In genomic region chr1:17047924-17048323, GRCh38 we compare ENCODE assay signal across 1 cellular context.
TF ChIP-seq lines count a peak whose summit lies in the region.

No MANE protein-coding gene starts in this region.

TF ChIP-seq in GM12878, 131 proteins besides CTCF, POLR2A, EP300 and RAD21:
- TF ChIP-seq SRF (IDR thresholded peaks at IDR 0.05; ENCODE audit: low read depth in 2 of 2, low read length in 2 of 2) (peak in 1 of 2 experiments; percentile 68; a peak in 1 of 4 replicates), RUNX3 (IDR thresholded peaks at IDR 0.05; ENCODE audit: low read length) (no peak)
TF ChIP-seq in GM12878: peak in this region for 1.
